In the genomic region with DNA sequence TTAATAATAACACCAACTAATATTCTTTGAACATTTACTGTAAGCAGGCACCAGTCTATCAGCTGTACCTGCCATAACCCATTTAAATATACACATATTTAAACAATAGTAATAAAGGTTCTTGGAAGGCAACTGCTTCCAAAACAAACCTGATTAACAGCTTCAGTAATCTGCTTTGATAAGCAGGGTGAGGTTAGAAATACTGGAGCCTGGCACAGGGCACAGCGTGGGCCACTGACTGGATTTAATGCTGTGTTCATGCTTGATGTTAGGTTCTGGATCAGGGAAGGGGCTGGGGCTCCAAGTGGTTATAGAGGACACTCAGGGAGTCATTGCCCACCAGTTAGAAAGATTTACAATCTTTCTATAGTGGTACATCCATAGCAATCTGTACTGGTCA, we compare ENCODE assay signal across 30 cellular contexts. TPM values are rescaled to one million over a fixed set of nuclear protein-coding genes. Genes with fewer than 3 reads are reported as not detected.
DNase-seq lines count a peak whose midpoint lies in the region; ATAC-seq, FAIRE-seq and TF ChIP-seq lines count a peak whose summit lies in the region.
"Had no signal": no experiment of that assay in that cellular context is flagged by ENCODE, and none has a peak within 500 bp of the region (broad histone marks: within the 10 kb centered on the region; RNA-seq: fewer than 3 reads in every experiment).

No MANE protein-coding gene starts in this region.

- H3K4me1 ChIP-seq in body of pancreas (peaks cover 22% of the 10 kb centered on the region), small intestine (ENCODE audit: control insufficient read depth in 2 of 2, insufficient read depth in 1 of 2, low read depth in 1 of 2, low read length in 1 of 2) (no peaks in the 10 kb centered on the region), testis (peaks cover 14% of the 10 kb centered on the region), SK-N-SH (ENCODE audit: control insufficient read depth in 1 of 2, insufficient read depth in 2 of 2, low read depth in 1 of 2, low read length in 1 of 2) (no peaks in the 10 kb centered on the region)
- H3K4me1 ChIP-seq: BE2C had no signal

- H3K4me3 ChIP-seq in body of pancreas (no peak overlapping the region), small intestine (ENCODE audit: low read depth in 1 of 2, low read length in 2 of 2) (no peak overlapping the region), testis (no peak overlapping the region), SK-N-SH (ENCODE audit: low read depth in 2 of 2, low read length in 1 of 2) (no peak overlapping the region)
- H3K4me3 ChIP-seq: BLaER1 had no signal

- CTCF ChIA-PET in SK-N-SH (lab: Yijun Ruan, JAX): interaction anchor here (1.0 to 1.4 kb wide), 2 partner anchors 11 kb away, joined by 3 read pairs; no protein-coding TSS in a partner anchor

- in situ Hi-C loops in G401 (cut with HindIII; ENCODE audit: low sequenced_read_pairs): no loop called here

- DNase-seq in body of pancreas: peak in 3 of 4 donors; percentile 25 to 62 (median 36)
- DNase-seq in small intestine: peak; percentile 53
- DNase-seq in testis: no peak
- DNase-seq in activated CD4-positive, alpha-beta T cell treated with anti-CD3 and anti-CD28 coated beads for 48 hours: no peak
- DNase-seq in G401 (ENCODE audit: low spot score): no peak
- no peak for DNase-seq in SK-N-SH
- DNase-seq: 8988T; ACHN; BE2C; C1 segment of cervical spinal cord; CD4-positive, alpha-beta memory T cell; CD4-positive, CD25-positive, alpha-beta regulatory T cell; CD8-positive, alpha-beta memory T cell; COR-L47; DMS 273 treated with DMSO at 0.1 percent for 48 hours; DMS153; DMS53; DMS79; DND-41; EL; GF-D8 had no signal

- H2AFZ ChIP-seq in SK-N-SH (ENCODE audit: low read depth): no peak overlapping the region

- no peaks in the 10 kb centered on the region for H4K20me1 ChIP-seq in SK-N-SH (ENCODE audit: insufficient read depth)
- H4K20me1 ChIP-seq: BLaER1 had no signal

- TF ChIP-seq RAD21 in SK-N-SH (IDR thresholded peaks at IDR 0.05; ENCODE audit: low read length): no peak

- POLR2A ChIA-PET in SK-N-SH (lab: Yijun Ruan, JAX): no interaction called here

- no peak for TF ChIP-seq POLR2A in body of pancreas (IDR thresholded peaks at IDR 0.05)
- TF ChIP-seq POLR2A in testis (IDR thresholded peaks at IDR 0.05): no peak

- H3K9me3 ChIP-seq in body of pancreas (no peaks in the 10 kb centered on the region), small intestine (ENCODE audit: control insufficient read depth, low read depth) (no peaks in the 10 kb centered on the region), testis (no peaks in the 10 kb centered on the region), SK-N-SH (no peaks in the 10 kb centered on the region)
- H3K9me3 ChIP-seq: BE2C, BLaER1 had no signal

- H3K27ac ChIP-seq in body of pancreas (no peak overlapping the region), small intestine (ENCODE audit: low read depth in 1 of 2, low read length in 1 of 2) (no peak overlapping the region), testis (peak overlapping the region; percentile 21 to 44), SK-N-SH (ENCODE audit: low read depth in 2 of 2, low read length in 1 of 2) (no peak overlapping the region)
- H3K27ac ChIP-seq: BLaER1 had no signal

- 7 to 12% methylated on average over 1 of the region's 1 CpG for WGBS in body of pancreas, 2 donors
- 15 to 63% (median 23%) methylated on average over 1 of the region's 1 CpG for WGBS in small intestine, 3 donors
- 40 to 82% methylated on average over 1 of the region's 1 CpG for WGBS in testis, 2 donors
- WGBS in SK-N-SH (ENCODE audit: low lambda C conversion rate): 8% methylated on average over 1 of the region's 1 CpG

- no peaks in the 10 kb centered on the region for H3K79me2 ChIP-seq in SK-N-SH (ENCODE audit: insufficient read depth)

- H3K9ac ChIP-seq in SK-N-SH: no peak overlapping the region
- H3K9ac ChIP-seq: BLaER1 had no signal

- peak; percentile 48 for ATAC-seq in body of pancreas

- H3F3A ChIP-seq in SK-N-SH (replicated peaks; ENCODE audit: insufficient read depth): no peaks in the 10 kb centered on the region

- TF ChIP-seq CTCF in body of pancreas (IDR thresholded peaks at IDR 0.05) (no peak), testis (IDR thresholded peaks at IDR 0.05) (no peak), SK-N-SH (IDR thresholded peaks at IDR 0.05) (no peak)

- no peaks in the 10 kb centered on the region for H3K9me2 ChIP-seq in SK-N-SH

- H3K27me3 ChIP-seq in body of pancreas (no peaks in the 10 kb centered on the region), small intestine (ENCODE audit: control insufficient read depth in 2 of 2, insufficient read depth in 2 of 2, low read length in 2 of 2) (peaks cover 0 to 4% of the 10 kb centered on the region in 2 donors), testis (no peaks in the 10 kb centered on the region), SK-N-SH (ENCODE audit: insufficient read depth) (peaks cover 5% of the 10 kb centered on the region; the same call in 1 of the 2 replicates)
- H3K27me3 ChIP-seq: BLaER1 had no signal

- TF ChIP-seq EP300 in SK-N-SH (IDR thresholded peaks at IDR 0.05; ENCODE audit: borderline replicate concordance in 1 of 2, low read depth in 1 of 2, low read length in 1 of 2): no peak

- H3K36me3 ChIP-seq in body of pancreas (replicated peaks in 1 of 2; ENCODE audit: insufficient read depth in 1 of 2, low read depth in 2 of 2) (no peaks in the 10 kb centered on the region), small intestine (ENCODE audit: control insufficient read depth in 2 of 2, insufficient read depth in 2 of 2, low read length in 2 of 2) (no peaks in the 10 kb centered on the region), testis (ENCODE audit: low read depth, missing control alignments) (no peaks in the 10 kb centered on the region), SK-N-SH (replicated peaks in 1 of 2; ENCODE audit: control insufficient read depth in 1 of 2, insufficient read depth in 2 of 2, low read length in 1 of 2) (no peaks in the 10 kb centered on the region)
- H3K36me3 ChIP-seq: BE2C, BLaER1 had no signal

- FAIRE-seq in small intestine (lab: Jason Lieb, UNC): no peak
- FAIRE-seq: A204.1, G401.6, GM12891, GM19239 had no signal

- intact Hi-C loops in body of pancreas (cut with DNase I): no loop called here
- intact Hi-C loops in testis (cut with DNase I; ENCODE audit: low total_unique reads): no loop called here

- no peak overlapping the region for H3K4me2 ChIP-seq in SK-N-SH

TF ChIP-seq in SK-N-SH, 30 proteins besides CTCF, POLR2A, EP300 and RAD21:
- TF ChIP-seq USF1 (IDR thresholded peaks at IDR 0.05; ENCODE audit: borderline replicate concordance, low read depth) (no peak), NRF1 (IDR thresholded peaks at IDR 0.05; ENCODE audit: low read depth, low read length) (no peak), USF2 (IDR thresholded peaks at IDR 0.05; ENCODE audit: borderline replicate concordance, low read depth, low read length) (no peak), GABPA (IDR thresholded peaks at IDR 0.05; ENCODE audit: low read depth) (no peak), RXRA (IDR thresholded peaks at IDR 0.05; ENCODE audit: borderline replicate concordance, low read depth) (no peak), ELF1 (IDR thresholded peaks at IDR 0.05) (no peak), FOXJ3 (CRISPR knock-in tag; IDR thresholded peaks at IDR 0.05) (no peak), FOSL2 (IDR thresholded peaks at IDR 0.05; ENCODE audit: borderline replicate concordance, low read depth) (no peak), FOXM1 (IDR thresholded peaks at IDR 0.05; ENCODE audit: low read depth) (no peak)
- TF ChIP-seq, protein P1, sequence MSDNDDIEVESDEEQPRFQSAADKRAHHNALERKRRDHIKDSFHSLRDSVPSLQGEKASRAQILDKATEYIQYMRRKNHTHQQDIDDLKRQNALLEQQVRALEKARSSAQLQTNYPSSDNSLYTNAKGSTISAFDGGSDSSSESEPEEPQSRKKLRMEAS (IDR thresholded peaks at IDR 0.05; ENCODE audit: low read depth): no peak

RNA-seq across cellular contexts. Expression of gene C10orf120, which starts 10.9 kb away (rescaled TPM):
- total RNA-seq in body of pancreas (not detected), testis (10 to 100 TPM in 1 of 2 donors, 1 to 10 TPM in 1; 7.9 to 11.9 TPM)
- polyA plus RNA-seq in small intestine (not detected), testis (ENCODE audit: insufficient read depth, low read depth, low replicate concordance) (36.6 TPM), SK-N-SH (2012; rRNA removed) (not detected in 2 replicates)
- not detected in 2 replicates for total RNA-seq in G401 (2014; rRNA removed; shearing (Covaris generic))
- not detected in 2 replicates for polyA plus RNA-seq in SK-N-SH (2012; cell fraction: cytosol; rRNA removed)
- polyA plus RNA-seq in SK-N-SH (2012; cell fraction: nucleus; rRNA removed): not detected in 2 replicates
- total RNA-seq: A673; CD4-positive, alpha-beta memory T cell; CD4-positive, CD25-positive, alpha-beta regulatory T cell; CD8-positive, alpha-beta memory T cell; Daoy had no signal
- polyA plus RNA-seq: AG04450; CD14-positive monocyte; CD4-positive, alpha-beta memory T cell; CD4-positive, CD25-positive, alpha-beta regulatory T cell; CD8-positive, alpha-beta memory T cell had no signal

Comparison
In these comparisons a context has a peak if more than half of its experiments do, and no peak if none do; other contexts are left out.
1. DNase-seq: peak in body of pancreas (3 of 4) and small intestine (single experiment); none in testis (single experiment), activated CD4-positive, alpha-beta T cell treated with anti-CD3 and anti-CD28 coated beads for 48 hours (single experiment), G401 (single experiment) and SK-N-SH (single experiment).
2. H3K27ac ChIP-seq: peak in testis (2 of 2); none in body of pancreas (0 of 4), small intestine (0 of 2) and SK-N-SH (0 of 2).